In the genomic region with DNA sequence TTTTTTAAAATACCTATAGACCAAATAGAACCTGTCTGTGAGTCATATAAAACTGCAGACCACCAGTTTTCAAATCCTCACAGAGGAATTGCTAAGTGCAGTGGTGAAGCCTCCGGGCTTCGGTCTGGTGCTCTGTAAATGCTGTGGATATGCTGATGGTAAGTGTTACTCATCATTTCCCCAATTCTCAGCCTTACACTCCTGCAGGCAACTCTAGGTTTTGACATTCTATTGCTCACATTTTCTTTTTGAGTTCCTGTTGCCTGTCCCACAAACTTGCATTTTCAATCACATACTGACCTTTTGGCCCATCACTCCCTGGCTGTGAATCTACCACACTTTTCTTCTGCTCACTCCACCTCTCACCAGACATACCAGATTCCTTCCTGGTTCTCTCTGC, we compare ENCODE assay signal across 16 cellular contexts.
DNase-seq lines count a peak whose midpoint lies in the region; ATAC-seq and TF ChIP-seq lines count a peak whose summit lies in the region.
"Had no signal": no experiment of that assay in that cellular context is flagged by ENCODE, and none has a peak within 500 bp of the region (broad histone marks: within the 10 kb centered on the region; RNA-seq: fewer than 3 reads in every experiment).

No MANE protein-coding gene starts in this region.

- no peak overlapping the region for H3K27ac Mint-ChIP-seq in activated CD4-positive, alpha-beta T cell treated with anti-CD3 and anti-CD28 coated beads for 36 hours
- H3K27ac Mint-ChIP-seq in activated CD4-positive, alpha-beta T cell treated with anti-CD3 and anti-CD28 coated beads, Interleukin-2, amount 10 ng/mL, durations not matched to agents 24 days and 14 days, result no peak overlapping the region

- TF ChIP-seq CTCF in omental fat pad (IDR thresholded peaks at IDR 0.05), result no peak
- no peak for TF ChIP-seq CTCF in foreskin keratinocyte (conservative IDR thresholded peaks at IDR 0.05)

- intact Hi-C loops in activated CD4-positive, alpha-beta T cell treated with anti-CD3 and anti-CD28 coated beads for 36 hours (cut with DNase I, micrococcal nuclease), result loop anchor here (1.0 kb wide), 2 partner anchors 9 to 19 kb away; no protein-coding TSS in a partner anchor
- intact Hi-C loops in activated CD4-positive, alpha-beta T cell treated with anti-CD3 and anti-CD28 coated beads, Interleukin-2, amount 10 ng/mL, durations not matched to agents 24 days and 14 days (cut with micrococcal nuclease), result loop anchor here (1.0 kb wide), 1 partner anchor 10 kb away; no protein-coding TSS in a partner anchor

- no peaks in the 10 kb centered on the region for H3K27me3 ChIP-seq in foreskin keratinocyte
- H3K27me3 ChIP-seq: upper lobe of left lung had no signal

- H3K27ac ChIP-seq in foreskin keratinocyte, result no peak overlapping the region
- H3K27ac ChIP-seq: brain microvascular endothelial cell, KMS-11, upper lobe of left lung had no signal

- no peaks in the 10 kb centered on the region for H3K4me1 ChIP-seq in foreskin keratinocyte
- H3K4me1 ChIP-seq: upper lobe of left lung had no signal

- H3K4me1 Mint-ChIP-seq in activated CD4-positive, alpha-beta T cell treated with anti-CD3 and anti-CD28 coated beads for 36 hours, result peaks cover 19% of the 10 kb centered on the region
- H3K4me1 Mint-ChIP-seq in activated CD4-positive, alpha-beta T cell treated with anti-CD3 and anti-CD28 coated beads, Interleukin-2, amount 10 ng/mL, durations not matched to agents 24 days and 14 days, result peaks cover 12% of the 10 kb centered on the region

- no peaks in the 10 kb centered on the region for H3K36me3 Mint-ChIP-seq in activated CD4-positive, alpha-beta T cell treated with anti-CD3 and anti-CD28 coated beads for 36 hours (ENCODE audit: low read depth)
- H3K36me3 Mint-ChIP-seq in activated CD4-positive, alpha-beta T cell treated with anti-CD3 and anti-CD28 coated beads, Interleukin-2, amount 10 ng/mL, durations not matched to agents 24 days and 14 days (ENCODE audit: low read depth), result no peaks in the 10 kb centered on the region

- no peaks in the 10 kb centered on the region for H3K9me3 Mint-ChIP-seq in activated CD4-positive, alpha-beta T cell treated with anti-CD3 and anti-CD28 coated beads for 36 hours (ENCODE audit: low read depth)
- peaks cover 6% of the 10 kb centered on the region for H3K9me3 Mint-ChIP-seq in activated CD4-positive, alpha-beta T cell treated with anti-CD3 and anti-CD28 coated beads, Interleukin-2, amount 10 ng/mL, durations not matched to agents 24 days and 14 days

- no peak overlapping the region for H3K4me3 Mint-ChIP-seq in activated CD4-positive, alpha-beta T cell treated with anti-CD3 and anti-CD28 coated beads for 36 hours
- H3K4me3 Mint-ChIP-seq in activated CD4-positive, alpha-beta T cell treated with anti-CD3 and anti-CD28 coated beads, Interleukin-2, amount 10 ng/mL, durations not matched to agents 24 days and 14 days, result no peak overlapping the region

- CTCF ChIA-PET in activated CD4-positive, alpha-beta T cell treated with anti-CD3 and anti-CD28 coated beads for 36 hours (lab: Charles Lee), result no interaction called here

- DNase-seq in activated CD4-positive, alpha-beta T cell treated with anti-CD3 and anti-CD28 coated beads for 36 hours, result peak; percentile 46
- DNase-seq in activated CD4-positive, alpha-beta T cell treated with anti-CD3 and anti-CD28 coated beads, Interleukin-2, amount 10 ng/mL, durations not matched to agents 24 days and 14 days, result no peak
- no peak for DNase-seq in omental fat pad (ENCODE audit: low spot score)
- no peak for DNase-seq in DMS114 treated with DMSO at 0.1 percent for 48 hours (lab: John Stamatoyannopoulos, UW; ENCODE audit: unreplicated experiment)
- no peak for DNase-seq in foreskin keratinocyte
- no peak for DNase-seq in NCI-H146 treated with DMSO at 0.1 percent for 48 hours (lab: John Stamatoyannopoulos, UW; ENCODE audit: unreplicated experiment)
- DNase-seq: brain microvascular endothelial cell; DND-41; kidney; SK-N-SH; stimulated activated CD4-positive, alpha-beta T cell treated with anti-CD3 and anti-CD28 coated beads, Interleukin-4, amount 100 ng/mL, for 4 hours; upper lobe of left lung had no signal

- POLR2A ChIA-PET in activated CD4-positive, alpha-beta T cell treated with anti-CD3 and anti-CD28 coated beads for 36 hours (lab: Charles Lee), result no interaction called here

- peak; percentile 92 for ATAC-seq in activated CD4-positive, alpha-beta T cell treated with anti-CD3 and anti-CD28 coated beads for 36 hours
- ATAC-seq in GM21576 (IDR thresholded peaks at IDR 0.05; ENCODE audit: unreplicated experiment) (peak; percentile 74), HG03159 (IDR thresholded peaks at IDR 0.05; ENCODE audit: unreplicated experiment) (peak; percentile 85), omental fat pad (ENCODE audit: low FRiP score) (peak; percentile 41), foreskin keratinocyte (no peak)
- ATAC-seq: esophagus mucosa had no signal

- H3K27me3 Mint-ChIP-seq in activated CD4-positive, alpha-beta T cell treated with anti-CD3 and anti-CD28 coated beads for 36 hours, result peaks cover 34% of the 10 kb centered on the region
- peaks cover 3% of the 10 kb centered on the region for H3K27me3 Mint-ChIP-seq in activated CD4-positive, alpha-beta T cell treated with anti-CD3 and anti-CD28 coated beads, Interleukin-2, amount 10 ng/mL, durations not matched to agents 24 days and 14 days
